In the genomic region with DNA sequence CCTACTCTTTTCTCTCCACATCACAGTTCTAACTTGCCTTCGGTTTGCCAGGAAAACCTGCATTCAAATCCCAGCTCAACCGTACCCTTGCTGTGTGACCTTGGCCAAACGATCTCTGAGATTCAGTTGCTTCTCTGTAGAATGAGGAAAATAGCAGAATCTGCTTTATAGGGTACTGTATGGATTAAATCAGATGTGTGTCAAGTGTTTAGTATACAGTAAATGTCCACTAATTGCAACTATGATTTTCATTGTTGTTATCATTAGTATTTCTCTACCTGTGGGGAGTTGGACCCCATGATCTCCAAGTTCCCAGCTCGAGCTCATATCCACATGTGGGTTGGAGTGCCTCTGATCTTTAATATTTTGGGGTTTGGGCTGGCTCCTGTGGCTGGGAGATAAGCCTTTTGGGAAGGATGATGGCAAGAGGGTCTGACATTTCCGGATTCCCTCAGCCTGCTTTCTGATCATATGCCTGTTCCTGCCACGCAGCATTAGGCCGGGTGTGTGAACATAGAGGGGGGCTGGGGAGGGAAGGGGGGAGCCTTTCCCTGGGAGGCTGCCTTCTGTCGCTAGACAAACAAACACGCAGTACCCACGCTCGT, we compare ENCODE assay signal across 27 cellular contexts.
"Had no signal": no experiment of that assay in that cellular context is flagged by ENCODE, and none has a peak within 500 bp of the region (broad histone marks: within the 10 kb centered on the region; RNA-seq: fewer than 3 reads in every experiment).

No MANE protein-coding gene starts in this region.

- H3K27me3 Mint-ChIP-seq: activated B cell treated with CpG ODN at 0.5 μM for 24 hours; activated CD4-positive, alpha-beta T cell treated with anti-CD3 and anti-CD28 coated beads, Interleukin-2, amount 10 ng/mL, durations not matched to agents 24 days and 14 days had no signal

- H3K4me3 ChIP-seq: MG63, PC-9 had no signal

- H3K36me3 Mint-ChIP-seq: activated CD8-positive, alpha-beta memory T cell treated with anti-CD3 and anti-CD28 coated beads, Interleukin-2, amount 10 ng/mL, durations not matched to agents 7 days and 5 days; activated naive CD4-positive, alpha-beta T cell treated with anti-CD3 and anti-CD28 coated beads, Interleukin-2, amount 50 U/mL, for 24 hours; IgD-negative memory B cell had no signal

- DNase-seq: activated B cell treated with CpG ODN at 0.5 μM for 24 hours; activated CD4-positive, alpha-beta T cell treated with anti-CD3 and anti-CD28 coated beads for 1 hour; activated CD4-positive, alpha-beta T cell treated with anti-CD3 and anti-CD28 coated beads, Interleukin-2, amount 10 ng/mL, durations not matched to agents 24 days and 14 days; activated CD4-positive, alpha-beta T cell treated with anti-CD3 and anti-CD28 coated beads, Interleukin-2, amount 50 U/mL, for 48 hours; activated CD8-positive, alpha-beta memory T cell treated with anti-CD3 and anti-CD28 coated beads, Interleukin-2, amount 10 ng/mL, durations not matched to agents 7 days and 5 days; activated effector memory CD4-positive, alpha-beta T cell treated with Interleukin-2 at 50 U/mL for 16 hours; activated naive CD4-positive, alpha-beta T cell; activated T-cell treated with anti-CD3 and anti-CD28 coated beads, Interleukin-2, amount 50 U/mL, for 24 hours; aorta; central memory CD4-positive, alpha-beta T cell; MG63; MV-4-11; NCI-H1092 treated with DMSO at 0.1 percent for 48 hours; NCI-H1417 treated with DMSO at 0.1 percent for 48 hours; NCI-H187; NCI-H2081; NCI-H226; NCI-H510A; NCI-H526 treated with DMSO at 0.1 percent for 48 hours; PC-9; SW 1271 had no signal

- H3K9me3 Mint-ChIP-seq: activated B cell treated with CpG ODN at 0.5 μM for 24 hours; activated CD4-positive, alpha-beta T cell treated with anti-CD3 and anti-CD28 coated beads, Interleukin-2, amount 10 ng/mL, durations not matched to agents 24 days and 14 days; activated T-cell treated with anti-CD3 and anti-CD28 coated beads, Interleukin-2, amount 50 U/mL, for 24 hours; activated T-helper 1 cell treated with anti-CD3 and anti-CD28 coated beads, Interleukin-12 subunit alpha, Interleukin-12 subunit beta, Interleukin-2, Interleukin-4 antibody, amounts not matched to agents 30 ng/mL and 10 ng/mL and 1 ng/mL, durations not matched to agents 14 hours and 24 hours and 36 hours; T-helper 2 cell treated with Interferon-gamma antibody and Interleukin-4, amounts not matched to agents 5 μg/mL and 100 μg/mL, for 36 hours had no signal

- H3K27ac Mint-ChIP-seq: activated B cell treated with CpG ODN at 0.5 μM for 24 hours; activated CD4-positive, alpha-beta T cell treated with anti-CD3 and anti-CD28 coated beads, Interleukin-2, amount 10 ng/mL, durations not matched to agents 24 days and 14 days; activated CD8-positive, alpha-beta memory T cell treated with anti-CD3 and anti-CD28 coated beads, Interleukin-2, amount 10 ng/mL, durations not matched to agents 7 days and 5 days; activated naive CD4-positive, alpha-beta T cell treated with anti-CD3 and anti-CD28 coated beads, Interleukin-2, amount 50 U/mL, for 24 hours; activated T-cell treated with anti-CD3 and anti-CD28 coated beads, Interleukin-2, amount 50 U/mL, for 24 hours; activated T-helper 1 cell treated with anti-CD3 and anti-CD28 coated beads, Interleukin-12 subunit alpha, Interleukin-12 subunit beta, Interleukin-2, Interleukin-4 antibody, amounts not matched to agents 30 ng/mL and 10 ng/mL and 1 ng/mL, durations not matched to agents 14 hours and 24 hours and 36 hours; IgD-negative memory B cell; T-helper 2 cell treated with Interferon-gamma antibody and Interleukin-4, amounts not matched to agents 5 μg/mL and 100 μg/mL, for 36 hours had no signal

- H3K4me3 Mint-ChIP-seq: activated B cell treated with CpG ODN at 0.5 μM for 24 hours; activated CD4-positive, alpha-beta T cell treated with anti-CD3 and anti-CD28 coated beads, Interleukin-2, amount 10 ng/mL, durations not matched to agents 24 days and 14 days; activated CD8-positive, alpha-beta memory T cell treated with anti-CD3 and anti-CD28 coated beads, Interleukin-2, amount 10 ng/mL, durations not matched to agents 7 days and 5 days; activated naive CD4-positive, alpha-beta T cell treated with anti-CD3 and anti-CD28 coated beads, Interleukin-2, amount 50 U/mL, for 24 hours; activated T-cell treated with anti-CD3 and anti-CD28 coated beads, Interleukin-2, amount 50 U/mL, for 24 hours; activated T-helper 1 cell treated with anti-CD3 and anti-CD28 coated beads, Interleukin-12 subunit alpha, Interleukin-12 subunit beta, Interleukin-2, Interleukin-4 antibody, amounts not matched to agents 30 ng/mL and 10 ng/mL and 1 ng/mL, durations not matched to agents 14 hours and 24 hours and 36 hours; IgD-negative memory B cell; T-helper 2 cell treated with Interferon-gamma antibody and Interleukin-4, amounts not matched to agents 5 μg/mL and 100 μg/mL, for 36 hours had no signal

- H3K27ac ChIP-seq: KMS-11, PC-9 had no signal

- H3K9ac ChIP-seq: KMS-11, SK-N-SH had no signal

- ATAC-seq: activated CD8-positive, alpha-beta memory T cell treated with anti-CD3 and anti-CD28 coated beads, Interleukin-2, amount 10 ng/mL, durations not matched to agents 7 days and 5 days had no signal

- H3K4me1 Mint-ChIP-seq: activated B cell treated with CpG ODN at 0.5 μM for 24 hours; activated CD4-positive, alpha-beta T cell treated with anti-CD3 and anti-CD28 coated beads, Interleukin-2, amount 10 ng/mL, durations not matched to agents 24 days and 14 days; activated CD8-positive, alpha-beta memory T cell treated with anti-CD3 and anti-CD28 coated beads, Interleukin-2, amount 10 ng/mL, durations not matched to agents 7 days and 5 days; activated naive CD4-positive, alpha-beta T cell treated with anti-CD3 and anti-CD28 coated beads, Interleukin-2, amount 50 U/mL, for 24 hours; IgD-negative memory B cell had no signal

- H3K9me3 ChIP-seq: MG63, SK-N-SH had no signal

- H3K27me3 ChIP-seq: MG63 had no signal

- H3K36me3 ChIP-seq: MG63 had no signal
